In the genomic region with DNA sequence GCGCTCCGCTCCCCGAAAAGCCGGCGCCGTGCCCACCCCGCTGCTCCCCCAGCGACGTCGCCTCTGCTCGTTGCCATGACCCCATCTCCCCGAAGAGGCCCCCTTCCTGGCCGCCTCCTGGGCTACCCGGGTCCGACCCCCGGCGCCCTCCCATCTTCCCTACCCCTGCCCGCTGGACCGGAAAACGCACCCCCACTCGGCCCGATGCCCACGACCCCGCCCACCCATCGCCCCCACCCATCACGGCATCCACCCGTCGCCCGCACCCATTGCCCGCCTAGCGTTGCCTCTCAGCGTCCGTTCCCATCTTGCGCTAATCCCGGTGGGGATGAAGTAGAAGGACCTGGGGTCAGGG, we compare ENCODE assay signal across 8 cellular contexts. TPM values are rescaled to one million over a fixed set of nuclear protein-coding genes. Genes with fewer than 3 reads are reported as not detected.
A peak's percentile ranks its signal among the peaks of the same experiment; 100 is the strongest.
DNase-seq lines count a peak whose midpoint lies in the region; ATAC-seq, FAIRE-seq and TF ChIP-seq lines count a peak whose summit lies in the region.

No MANE protein-coding gene starts in this region.

- H3K9me3 ChIP-seq in right lobe of liver: no peaks in the 10 kb centered on the region
- H3K9me3 ChIP-seq in upper lobe of left lung: peaks cover 0 to 4% (median 0%) of the 10 kb centered on the region in 4 donors

- peaks cover 14% of the 10 kb centered on the region for H3K4me1 Mint-ChIP-seq in activated T-cell treated with anti-CD3 and anti-CD28 coated beads, Interleukin-2, amount 50 U/mL, for 72 hours (ENCODE audit: low read depth)

- peaks cover 3 to 10% of the 10 kb centered on the region in 2 donors for H3K36me3 Mint-ChIP-seq in activated T-cell treated with anti-CD3 and anti-CD28 coated beads, Interleukin-2, amount 50 U/mL, for 72 hours (ENCODE audit: insufficient read depth in 2 of 2)

- TF ChIP-seq EP300 in upper lobe of left lung (IDR thresholded peaks at IDR 0.05): no peak

- H3K4me3 ChIP-seq in astrocyte of the cerebellum (ENCODE audit: low read depth, low read length) (peak overlapping the region; percentile 62), right lobe of liver (peak overlapping the region; percentile 70 to 77 (median 71)), upper lobe of left lung (peak overlapping the region; percentile 53 to 84 (median 74))

- ATAC-seq in activated T-cell treated with anti-CD3 and anti-CD28 coated beads, Interleukin-2, amount 50 U/mL, for 72 hours (replicated peaks in 1 of 2): no peak
- ATAC-seq in right lobe of liver (no peak), upper lobe of left lung (ENCODE audit: low FRiP score in 2 of 2) (peak in 1 of 2 donors; percentile 4), HG03469 (IDR thresholded peaks at IDR 0.05; ENCODE audit: unreplicated experiment) (no peak), GM18517 (IDR thresholded peaks at IDR 0.05; ENCODE audit: unreplicated experiment) (no peak)

- no peak for DNase-seq in activated T-cell treated with anti-CD3 and anti-CD28 coated beads, Interleukin-2, amount 50 U/mL, for 72 hours
- DNase-seq in activated T-cell treated with anti-CD3 and anti-CD28 coated beads, Interleukin-2, amount 50 U/mL, for 48 hours: no peak
- DNase-seq in astrocyte of the cerebellum (ENCODE audit: low read depth) (no peak), right lobe of liver (no peak), upper lobe of left lung (no peak), GM12891 (ENCODE audit: insufficient read length, low spot score) (no peak)

- in situ Hi-C loops in astrocyte of the cerebellum (cut with HindIII; ENCODE audit: low sequenced_read_pairs): no loop called here

- intact Hi-C loops in right lobe of liver (cut with DNase I): no loop called here

- peaks cover 0 to 2% (median 0%) of the 10 kb centered on the region in 4 donors for H3K36me3 ChIP-seq in right lobe of liver
- peaks cover 0 to 60% (median 31%) of the 10 kb centered on the region in 4 donors for H3K36me3 ChIP-seq in upper lobe of left lung

- TF ChIP-seq CTCF in astrocyte of the cerebellum (IDR thresholded peaks at IDR 0.05; ENCODE audit: low read depth, low read length, missing control alignments) (no peak), right lobe of liver (IDR thresholded peaks at IDR 0.05) (no peak), upper lobe of left lung (IDR thresholded peaks at IDR 0.05) (no peak)

- no peak for FAIRE-seq in GM12891 (lab: Jason Lieb, UNC)

- H3K27ac ChIP-seq in right lobe of liver (peak overlapping the region; percentile 50 to 73 (median 57)), upper lobe of left lung (peak overlapping the region; percentile 85 to 96 (median 88))

- no peaks in the 10 kb centered on the region for H3K9me3 Mint-ChIP-seq in activated T-cell treated with anti-CD3 and anti-CD28 coated beads, Interleukin-2, amount 50 U/mL, for 72 hours

- 37% methylated on average over 19 of the region's 35 CpGs for WGBS in right lobe of liver (ENCODE audit: insufficient coverage, low coverage, low lambda C conversion rate, missing lambda C conversion rate)
- 0 to 47% methylated on average over 2 to 28 of the region's 35 CpGs for WGBS in upper lobe of left lung, 2 donors

- H3K27ac Mint-ChIP-seq in activated T-cell treated with anti-CD3 and anti-CD28 coated beads, Interleukin-2, amount 50 U/mL, for 72 hours: peak overlapping the region; percentile 90

- H3K27me3 Mint-ChIP-seq in activated T-cell treated with anti-CD3 and anti-CD28 coated beads, Interleukin-2, amount 50 U/mL, for 72 hours (ENCODE audit: low read depth): no peaks in the 10 kb centered on the region

- H3K27me3 ChIP-seq in right lobe of liver: no peaks in the 10 kb centered on the region
- no peaks in the 10 kb centered on the region for H3K27me3 ChIP-seq in upper lobe of left lung

- H3K4me1 ChIP-seq in right lobe of liver: no peaks in the 10 kb centered on the region
- H3K4me1 ChIP-seq in upper lobe of left lung: peaks cover 3 to 23% (median 4%) of the 10 kb centered on the region in 4 donors

- H3K4me3 Mint-ChIP-seq in activated T-cell treated with anti-CD3 and anti-CD28 coated beads, Interleukin-2, amount 50 U/mL, for 72 hours: peak overlapping the region; percentile 87 to 89

- TF ChIP-seq POLR2A in right lobe of liver (IDR thresholded peaks at IDR 0.05) (no peak), upper lobe of left lung (IDR thresholded peaks at IDR 0.05) (no peak), GM12891 (IDR thresholded peaks at IDR 0.05; ENCODE audit: low read depth, low read length) (no peak)

TF ChIP-seq in GM12891, 5 proteins besides CTCF, POLR2A, EP300 and RAD21:
- TF ChIP-seq POLR2AphosphoS5 (IDR thresholded peaks at IDR 0.05; ENCODE audit: low read depth, low read length) (no peak), TAF1 (IDR thresholded peaks at IDR 0.05; ENCODE audit: low read depth, low read length) (no peak), SPI1 (IDR thresholded peaks at IDR 0.05; ENCODE audit: low read depth, low read length) (no peak), POU2F2 (IDR thresholded peaks at IDR 0.05; ENCODE audit: low read depth, low read length) (no peak), PAX5 (IDR thresholded peaks at IDR 0.05; ENCODE audit: insufficient read depth, low read length, severe bottlenecking) (no peak)

RNA-seq across cellular contexts. Expression of a gene that starts 0.4 kb away (rescaled TPM):
- total RNA-seq in activated T-cell treated with anti-CD3 and anti-CD28 coated beads, Interleukin-2, amount 50 U/mL, for 72 hours: 100 to 1,000 TPM; 115 to 118 TPM
- total RNA-seq in right lobe of liver (10 to 100 TPM; 26.8 to 37.7 (median 30.9) TPM), upper lobe of left lung (100 to 1,000 TPM in 2 of 6 donors, 10 to 100 TPM in 4; 81.2 to 237 (median 96.0) TPM)
- 84.9 TPM for polyA plus RNA-seq in GM12891 (2012; ENCODE audit: low read depth, missing spikeins)

RNA-seq across cellular contexts. Expression of a gene that starts 6.6 kb away (rescaled TPM):
- total RNA-seq in activated T-cell treated with anti-CD3 and anti-CD28 coated beads, Interleukin-2, amount 50 U/mL, for 72 hours: 10 to 100 TPM; 49.6 to 56.6 TPM
- total RNA-seq in right lobe of liver (10 to 100 TPM; 19.2 to 36.8 (median 21.9) TPM), upper lobe of left lung (100 to 1,000 TPM in 1 of 6 donors, 10 to 100 TPM in 5; 59.0 to 144 (median 72.7) TPM)
- 59.9 TPM for polyA plus RNA-seq in GM12891 (2012; ENCODE audit: low read depth, missing spikeins)

RNA-seq across cellular contexts. Expression of a gene that starts 8.9 kb away (rescaled TPM):
- 10 to 100 TPM; 37.0 to 38.7 TPM for total RNA-seq in activated T-cell treated with anti-CD3 and anti-CD28 coated beads, Interleukin-2, amount 50 U/mL, for 72 hours
- 10 to 100 TPM; 26.5 to 41.4 (median 32.4) TPM for total RNA-seq in right lobe of liver
- 100 to 1,000 TPM in 4 of 6 donors, 10 to 100 TPM in 2; 70.3 to 183 (median 108) TPM for total RNA-seq in upper lobe of left lung
- polyA plus RNA-seq in GM12891 (2012; ENCODE audit: low read depth, missing spikeins): 29.8 TPM

RNA-seq across cellular contexts. Expression of a gene that starts 20.7 kb away (rescaled TPM):
- total RNA-seq in activated T-cell treated with anti-CD3 and anti-CD28 coated beads, Interleukin-2, amount 50 U/mL, for 72 hours: 10 to 100 TPM; 39.4 to 42.9 TPM
- total RNA-seq in right lobe of liver: 10 to 100 TPM in 1 of 6 experiments, 1 to 10 TPM in 5; 1.3 to 22.8 (median 2.6) TPM
- 100 to 1,000 TPM in 1 of 6 donors, 10 to 100 TPM in 4, 1 to 10 TPM in 1; 7.9 to 195 (median 36.3) TPM for total RNA-seq in upper lobe of left lung
- polyA plus RNA-seq in GM12891 (2012; ENCODE audit: low read depth, missing spikeins): 15.8 TPM

RNA-seq across cellular contexts. Expression of a gene that starts 26.0 kb away (rescaled TPM):
- total RNA-seq in activated T-cell treated with anti-CD3 and anti-CD28 coated beads, Interleukin-2, amount 50 U/mL, for 72 hours: 100 to 1,000 TPM in 1 of 2 donors, 10 to 100 TPM in 1; 89.0 to 106 TPM
- total RNA-seq in right lobe of liver (10 to 100 TPM; 12.6 to 23.0 (median 17.3) TPM), upper lobe of left lung (100 to 1,000 TPM in 2 of 6 donors, 10 to 100 TPM in 4; 39.1 to 228 (median 49.9) TPM)
- polyA plus RNA-seq in GM12891 (2012; ENCODE audit: low read depth, missing spikeins): 20.7 TPM
